Comparison of ENCODE assay signal across 8 cellular contexts in genomic region chr7:96708872-96709271, GRCh38. TPM values are rescaled to one million over a fixed set of nuclear protein-coding genes. Genes with fewer than 3 reads are reported as not detected.
DNase-seq lines count a peak whose midpoint lies in the region; ATAC-seq, FAIRE-seq and TF ChIP-seq lines count a peak whose summit lies in the region.

No MANE protein-coding gene starts in this region.

- intact Hi-C loops in GM12878 (cut with micrococcal nuclease; ENCODE audit: unreplicated experiment), result loop anchor here (10.0 kb wide), 1 partner anchor 384 kb away; the partner anchor contains the start of gene SLC25A13

- RAD21 ChIA-PET in GM12878 (lab: Charles Lee; ENCODE audit: unreplicated experiment), result no interaction called here

- TF ChIP-seq RAD21 in GM12878 (IDR thresholded peaks at IDR 0.05; ENCODE audit: insufficient read depth, low read depth, low read length), result no peak

- TF ChIP-seq EP300 in GM12878 (IDR thresholded peaks at IDR 0.05; ENCODE audit: borderline replicate concordance in 1 of 2, control insufficient read depth in 1 of 2, low read depth in 2 of 2, low read length in 2 of 2), result no peak

- FAIRE-seq in GM19239 (lab: Jason Lieb, UNC) (peak; percentile 37), GM12878 (lab: Jason Lieb, UNC) (no peak)

- in situ Hi-C loops in GM12878 (cut with MboI), result no loop called here

- CTCF ChIA-PET in GM12878 (lab: Yijun Ruan, JAX), result interaction anchor here (1.0 kb wide), 1 partner anchor 9 kb away, joined by 3 read pairs; no protein-coding TSS in a partner anchor

- H3K27me3 ChIP-seq in GM12878 (replicated peaks in 1 of 2; ENCODE audit: control insufficient read depth in 2 of 2, insufficient read depth in 2 of 2, low read length in 1 of 2), result no peaks in the 10 kb centered on the region
- H3K27me3 ChIP-seq in mononuclear cell (ENCODE audit: insufficient read depth, low read length), result no peaks in the 10 kb centered on the region

- SMC1A ChIA-PET in GM12878 (lab: Charles Lee; ENCODE audit: uncharacterized antibody, unreplicated experiment), result interaction anchor here (2.1 kb wide), 1 partner anchor 23 kb away, joined by 4 read pairs; no protein-coding TSS in a partner anchor

- peaks cover 0 to 3% of the 10 kb centered on the region in 2 experiments; a peak in 2 of 4 replicates for H3K36me3 ChIP-seq in GM12878 (ENCODE audit: control insufficient read depth in 2 of 2, insufficient read depth in 2 of 2, low read length in 1 of 2)

- H3K9ac ChIP-seq in GM12878 (ENCODE audit: control insufficient read depth, insufficient read depth, low read length), result peak overlapping the region; percentile 80

- ATAC-seq in HG03342 (IDR thresholded peaks at IDR 0.05; ENCODE audit: unreplicated experiment), result peak; percentile 5
- ATAC-seq in GM12878, result peak; percentile 13
- ATAC-seq in HG03025 (IDR thresholded peaks at IDR 0.05; ENCODE audit: low FRiP score, unreplicated experiment), result no peak

- H3K79me2 ChIP-seq in GM12878 (ENCODE audit: control insufficient read depth, insufficient read depth, low read length), result peaks cover 43% of the 10 kb centered on the region

- H3K4me3 ChIP-seq in GM12878 (peak overlapping the region; percentile 90), mononuclear cell (ENCODE audit: low read length) (peak overlapping the region; percentile 68)

- peak overlapping the region; percentile 78 for H3K27ac ChIP-seq in GM12878 (ENCODE audit: control insufficient read depth, insufficient read depth)

- POLR2A ChIA-PET in GM12878 (lab: Charles Lee), result no interaction called here

- BruUV-seq in GM12878 (replicated peaks; lab: Mats Ljungman, UMichigan), result no TSS peak

- no peaks in the 10 kb centered on the region for H4K20me1 ChIP-seq in GM12878 (ENCODE audit: control insufficient read depth, insufficient read depth)

- no peak for TF ChIP-seq POLR2A in GM12878 (IDR thresholded peaks at IDR 0.05; ENCODE audit: low read depth, low read length)

- DNase-seq in GM19239 (ENCODE audit: insufficient read length, low spot score) (no peak), GM12878 (ENCODE audit: low read depth, low spot score) (no peak), NOMO-1 treated with DMSO at 0.1 percent for 48 hours (lab: John Stamatoyannopoulos, UW; ENCODE audit: unreplicated experiment) (no peak), NCI-H1417 (lab: John Stamatoyannopoulos, UW) (no peak), CD1c-positive myeloid dendritic cell (ENCODE audit: extremely low spot score) (no peak)

- H3K4me1 ChIP-seq in GM12878 (ENCODE audit: control insufficient read depth, insufficient read depth, low read length) (no peaks in the 10 kb centered on the region; the same call in 1 of the 2 replicates), mononuclear cell (ENCODE audit: insufficient read depth, low read length) (peaks cover 10% of the 10 kb centered on the region)

- H3K4me2 ChIP-seq in GM12878 (ENCODE audit: control insufficient read depth, insufficient read depth), result peak overlapping the region; percentile 76

- no peak for TF ChIP-seq CTCF in GM12878 (IDR thresholded peaks at IDR 0.05 in 2 of 3, conservative IDR thresholded peaks at IDR 0.05 in 1 of 3; ENCODE audit: control insufficient read depth in 2 of 3, extremely low read depth in 1 of 3, insufficient read depth in 1 of 3, low read depth in 3 of 3, low read length in 3 of 3)

- 65% methylated on average over 5 of the region's 5 CpGs for WGBS in GM12878 (ENCODE audit: insufficient coverage, insufficient replicate concordance, low lambda C conversion rate, missing lambda C conversion rate)

- H3K9me3 ChIP-seq in GM12878 (replicated peaks; ENCODE audit: control insufficient read depth, insufficient read depth, low read length) (peaks cover 3% of the 10 kb centered on the region; the same call in 2 of the 3 replicates), mononuclear cell (ENCODE audit: low read depth, low read length) (no peaks in the 10 kb centered on the region)

- H2AFZ ChIP-seq in GM12878 (ENCODE audit: control insufficient read depth, low read depth, low read length), result peak overlapping the region; percentile 84

TF ChIP-seq in GM12878, 131 proteins besides CTCF, POLR2A, EP300 and RAD21 (continues in another document):
- TF ChIP-seq POLR2AphosphoS5 (IDR thresholded peaks at IDR 0.05; ENCODE audit: low read length) (no peak), TBL1XR1 (IDR thresholded peaks at IDR 0.05; ENCODE audit: low read depth, low read length) (no peak), TARDBP (IDR thresholded peaks at IDR 0.05; ENCODE audit: borderline replicate concordance) (no peak), POU2F2 (IDR thresholded peaks at IDR 0.05; ENCODE audit: borderline replicate concordance, low read depth, low read length) (no peak), CEBPB (IDR thresholded peaks at IDR 0.05; ENCODE audit: borderline replicate concordance in 1 of 2, low read depth in 2 of 2, low read length in 2 of 2) (no peak), STAT3 (IDR thresholded peaks at IDR 0.05; ENCODE audit: low read depth, low read length) (no peak), BCL3 (IDR thresholded peaks at IDR 0.05; ENCODE audit: borderline replicate concordance, insufficient read depth, low read depth, low read length, poor library complexity, severe bottlenecking) (no peak), SIN3A (IDR thresholded peaks at IDR 0.05; ENCODE audit: low read depth, low read length) (no peak)
- TF ChIP-seq, protein P1, sequence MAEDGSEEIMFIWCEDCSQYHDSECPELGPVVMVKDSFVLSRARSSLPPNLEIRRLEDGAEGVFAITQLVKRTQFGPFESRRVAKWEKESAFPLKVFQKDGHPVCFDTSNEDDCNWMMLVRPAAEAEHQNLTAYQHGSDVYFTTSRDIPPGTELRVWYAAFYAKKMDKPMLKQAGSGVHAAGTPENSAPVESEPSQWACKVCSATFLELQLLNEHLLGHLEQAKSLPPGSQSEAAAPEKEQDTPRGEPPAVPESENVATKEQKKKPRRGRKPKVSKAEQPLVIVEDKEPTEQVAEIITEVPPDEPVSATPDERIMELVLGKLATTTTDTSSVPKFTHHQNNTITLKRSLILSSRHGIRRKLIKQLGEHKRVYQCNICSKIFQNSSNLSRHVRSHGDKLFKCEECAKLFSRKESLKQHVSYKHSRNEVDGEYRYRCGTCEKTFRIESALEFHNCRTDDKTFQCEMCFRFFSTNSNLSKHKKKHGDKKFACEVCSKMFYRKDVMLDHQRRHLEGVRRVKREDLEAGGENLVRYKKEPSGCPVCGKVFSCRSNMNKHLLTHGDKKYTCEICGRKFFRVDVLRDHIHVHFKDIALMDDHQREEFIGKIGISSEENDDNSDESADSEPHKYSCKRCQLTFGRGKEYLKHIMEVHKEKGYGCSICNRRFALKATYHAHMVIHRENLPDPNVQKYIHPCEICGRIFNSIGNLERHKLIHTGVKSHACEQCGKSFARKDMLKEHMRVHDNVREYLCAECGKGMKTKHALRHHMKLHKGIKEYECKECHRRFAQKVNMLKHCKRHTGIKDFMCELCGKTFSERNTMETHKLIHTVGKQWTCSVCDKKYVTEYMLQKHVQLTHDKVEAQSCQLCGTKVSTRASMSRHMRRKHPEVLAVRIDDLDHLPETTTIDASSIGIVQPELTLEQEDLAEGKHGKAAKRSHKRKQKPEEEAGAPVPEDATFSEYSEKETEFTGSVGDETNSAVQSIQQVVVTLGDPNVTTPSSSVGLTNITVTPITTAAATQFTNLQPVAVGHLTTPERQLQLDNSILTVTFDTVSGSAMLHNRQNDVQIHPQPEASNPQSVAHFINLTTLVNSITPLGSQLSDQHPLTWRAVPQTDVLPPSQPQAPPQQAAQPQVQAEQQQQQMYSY (CRISPR knock-in tag; IDR thresholded peaks at IDR 0.05), result no peak
- TF ChIP-seq, protein P2, sequence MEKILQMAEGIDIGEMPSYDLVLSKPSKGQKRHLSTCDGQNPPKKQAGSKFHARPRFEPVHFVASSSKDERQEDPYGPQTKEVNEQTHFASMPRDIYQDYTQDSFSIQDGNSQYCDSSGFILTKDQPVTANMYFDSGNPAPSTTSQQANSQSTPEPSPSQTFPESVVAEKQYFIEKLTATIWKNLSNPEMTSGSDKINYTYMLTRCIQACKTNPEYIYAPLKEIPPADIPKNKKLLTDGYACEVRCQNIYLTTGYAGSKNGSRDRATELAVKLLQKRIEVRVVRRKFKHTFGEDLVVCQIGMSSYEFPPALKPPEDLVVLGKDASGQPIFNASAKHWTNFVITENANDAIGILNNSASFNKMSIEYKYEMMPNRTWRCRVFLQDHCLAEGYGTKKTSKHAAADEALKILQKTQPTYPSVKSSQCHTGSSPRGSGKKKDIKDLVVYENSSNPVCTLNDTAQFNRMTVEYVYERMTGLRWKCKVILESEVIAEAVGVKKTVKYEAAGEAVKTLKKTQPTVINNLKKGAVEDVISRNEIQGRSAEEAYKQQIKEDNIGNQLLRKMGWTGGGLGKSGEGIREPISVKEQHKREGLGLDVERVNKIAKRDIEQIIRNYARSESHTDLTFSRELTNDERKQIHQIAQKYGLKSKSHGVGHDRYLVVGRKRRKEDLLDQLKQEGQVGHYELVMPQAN (conservative IDR thresholded peaks at IDR 0.05), result no peak

RNA-seq across cellular contexts. Expression of gene SEM1, which starts 0.8 kb away (rescaled TPM):
- total RNA-seq in GM12878 (2013; cell fraction: nucleolus; rRNA removed), result 44.7 and 47.1 TPM in 2 replicates
- total RNA-seq in GM12878 (2014; rRNA removed) (89.2 and 160 TPM in 2 replicates), GM12878 (2014; rRNA removed; fragmentation: Illumina TruSeq; extraction: Trizol) (297 and 320 TPM in 2 replicates), GM12878 (2021) (40.2 and 44.6 TPM in 2 replicates), mononuclear cell (26.0 TPM)
- polyA plus RNA-seq in GM12878 (2011; ENCODE audit: low read depth), result 62.0 TPM
- polyA plus RNA-seq in GM12878 (2011; rRNA removed) (116 and 158 TPM in 2 replicates), GM12878 (2014; fragmentation: Illumina TruSeq; extraction: Trizol) (153 and 157 TPM in 2 replicates), GM12878 (2014; fragmentation: Nextera tagmentation; extraction: Ambion mirVana) (100 to 1,000 TPM; 504 to 606 TPM), GM12878 (2014; rRNA removed) (322 and 425 TPM in 2 replicates), GM12878 (2016; fragmentation: Nextera tagmentation; extraction: Ambion mirVana) (100 to 1,000 TPM; 414 to 426 TPM)
- 10.8 and 27.4 TPM in 2 replicates for polyA plus RNA-seq in GM12878 (2011; cell fraction: cytosol; rRNA removed)
- 38.3 and 82.1 TPM in 2 replicates for polyA plus RNA-seq in GM12878 (2011; cell fraction: nucleus; rRNA removed)
- 110 and 285 TPM in 2 replicates for polyA plus RNA-seq in GM12878 (2012)
- polyA minus RNA-seq in GM12878 (2011; rRNA and poly(A)+ RNA removed), result 22.3 and 24.7 TPM in 2 replicates
- 7.8 and 19.5 TPM in 2 replicates for polyA minus RNA-seq in GM12878 (2011; cell fraction: cytosol; rRNA and poly(A)+ RNA removed)
- polyA minus RNA-seq in GM12878 (2011; cell fraction: nucleus; rRNA and poly(A)+ RNA removed), result 15.2 and 27.6 TPM in 2 replicates
